In the genomic region with DNA sequence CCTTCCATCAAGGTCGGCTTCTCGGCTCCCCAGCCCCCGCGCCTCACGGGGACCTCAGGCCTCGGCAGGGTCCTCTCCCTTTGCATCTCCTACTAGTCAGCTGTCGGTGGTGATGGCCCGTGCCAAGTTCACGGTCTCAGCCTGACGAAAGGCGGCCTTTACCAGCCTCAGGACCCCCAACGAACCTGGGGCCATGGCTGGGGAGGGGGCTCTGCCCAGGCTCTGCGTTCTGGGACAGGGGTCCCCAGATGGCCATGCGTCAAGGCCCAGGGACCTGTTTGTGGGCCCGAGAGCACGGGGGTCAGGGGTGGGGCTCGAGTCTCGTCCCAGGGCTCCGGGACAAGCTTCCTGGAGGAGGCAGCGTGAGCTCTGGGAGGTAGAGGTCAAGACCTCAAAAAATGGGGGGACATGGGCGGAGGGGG, we compare ENCODE assay signal across 7 cellular contexts. TPM values are rescaled to one million over a fixed set of nuclear protein-coding genes. Genes with fewer than 3 reads are reported as not detected.
DNase-seq lines count a peak whose midpoint lies in the region; ATAC-seq lines count a peak whose summit lies in the region.

No MANE protein-coding gene starts in this region.

- ATAC-seq in GM21786 (IDR thresholded peaks at IDR 0.05; ENCODE audit: unreplicated experiment) = no peak

- peaks cover 13% of the 10 kb centered on the region for H3K4me1 ChIP-seq in stomach smooth muscle (ENCODE audit: control insufficient read depth, insufficient read depth, low read length)

- H3K9me3 ChIP-seq in stomach smooth muscle (ENCODE audit: control insufficient read depth in 2 of 2, low read length in 2 of 2) = no peaks in the 10 kb centered on the region

- DNase-seq in activated naive CD8-positive, alpha-beta T cell treated with anti-CD3 and anti-CD28 coated beads for 36 hours = no peak
- peak in 1 of 3 donors; percentile 6 for DNase-seq in immature natural killer cell
- DNase-seq in middle frontal gyrus (ENCODE audit: extremely low spot score, low spot score) = no peak
- no peak for DNase-seq in D341Med (ENCODE audit: low spot score)

- H3K27me3 Mint-ChIP-seq in IgD-negative memory B cell (no peaks in the 10 kb centered on the region), immature natural killer cell (ENCODE audit: low read depth in 3 of 3) (peaks cover 0 to 5% (median 0%) of the 10 kb centered on the region in 3 donors)
- no peaks in the 10 kb centered on the region for H3K27me3 Mint-ChIP-seq in activated naive CD8-positive, alpha-beta T cell treated with anti-CD3 and anti-CD28 coated beads for 36 hours

- peak overlapping the region; percentile 91 for H3K27ac ChIP-seq in stomach smooth muscle (ENCODE audit: low read length)

- peak overlapping the region; percentile 71 to 76 (median 73) for H3K27ac Mint-ChIP-seq in IgD-negative memory B cell
- H3K27ac Mint-ChIP-seq in activated naive CD8-positive, alpha-beta T cell treated with anti-CD3 and anti-CD28 coated beads for 36 hours = peak overlapping the region; percentile 85
- peak overlapping the region; percentile 71 to 91 (median 80) for H3K27ac Mint-ChIP-seq in immature natural killer cell

- no peaks in the 10 kb centered on the region for H3K9me3 Mint-ChIP-seq in IgD-negative memory B cell
- H3K9me3 Mint-ChIP-seq in activated naive CD8-positive, alpha-beta T cell treated with anti-CD3 and anti-CD28 coated beads for 36 hours = no peaks in the 10 kb centered on the region
- no peaks in the 10 kb centered on the region for H3K9me3 Mint-ChIP-seq in immature natural killer cell

- no peaks in the 10 kb centered on the region for H3K27me3 ChIP-seq in stomach smooth muscle (ENCODE audit: control insufficient read depth in 1 of 2, insufficient read depth in 2 of 2, low read length in 2 of 2)

- H3K36me3 ChIP-seq in stomach smooth muscle (ENCODE audit: control insufficient read depth in 2 of 2, insufficient read depth in 2 of 2, low read length in 2 of 2) = no peaks in the 10 kb centered on the region

- H3K36me3 Mint-ChIP-seq in IgD-negative memory B cell (no peaks in the 10 kb centered on the region), immature natural killer cell (peaks cover 0 to 4% (median 0%) of the 10 kb centered on the region in 3 donors)
- no peaks in the 10 kb centered on the region for H3K36me3 Mint-ChIP-seq in activated naive CD8-positive, alpha-beta T cell treated with anti-CD3 and anti-CD28 coated beads for 36 hours

- H3K4me3 ChIP-seq in stomach smooth muscle (ENCODE audit: low read length in 2 of 2) = peak overlapping the region; percentile 73 to 77

- peak overlapping the region in 1 of 4 donors; percentile 62 for H3K4me3 Mint-ChIP-seq in IgD-negative memory B cell
- peak overlapping the region; percentile 77 for H3K4me3 Mint-ChIP-seq in activated naive CD8-positive, alpha-beta T cell treated with anti-CD3 and anti-CD28 coated beads for 36 hours
- H3K4me3 Mint-ChIP-seq in immature natural killer cell = peak overlapping the region; percentile 59 to 82 (median 79)

- H3K9ac ChIP-seq in stomach smooth muscle (ENCODE audit: low read length in 2 of 2) = peak overlapping the region; percentile 91 to 93

- H3K4me1 Mint-ChIP-seq in IgD-negative memory B cell (peaks cover 6 to 9% (median 7%) of the 10 kb centered on the region in 3 donors), immature natural killer cell (peaks cover 7 to 15% of the 10 kb centered on the region in 2 donors)
- H3K4me1 Mint-ChIP-seq in activated naive CD8-positive, alpha-beta T cell treated with anti-CD3 and anti-CD28 coated beads for 36 hours = peaks cover 10% of the 10 kb centered on the region

RNA-seq across cellular contexts. Expression of gene DEGS2, which starts 32.8 kb away (rescaled TPM):
- 6.5 TPM for polyA plus RNA-seq in IgD-negative memory B cell
- total RNA-seq in activated naive CD8-positive, alpha-beta T cell treated with anti-CD3 and anti-CD28 coated beads for 36 hours = 1 to 10 TPM; 1.6 to 1.8 TPM
- 10 to 100 TPM in 2 of 3 donors, 1 to 10 TPM in 1; 7.8 to 21.7 (median 12.1) TPM for polyA plus RNA-seq in immature natural killer cell

RNA-seq across cellular contexts. Expression of gene YY1, which starts 46.7 kb away (rescaled TPM):
- polyA plus RNA-seq in IgD-negative memory B cell (17.7 TPM), immature natural killer cell (10 to 100 TPM; 12.9 to 23.6 (median 15.9) TPM)
- total RNA-seq in activated naive CD8-positive, alpha-beta T cell treated with anti-CD3 and anti-CD28 coated beads for 36 hours = 100 to 1,000 TPM; 109 to 119 TPM
